In genomic region chr10:49271346-49271745, GRCh38 we compare ENCODE assay signal across 14 cellular contexts. TPM values are rescaled to one million over a fixed set of nuclear protein-coding genes. Genes with fewer than 3 reads are reported as not detected.
"Had no signal": no experiment of that assay in that cellular context is flagged by ENCODE, and none has a peak within 500 bp of the region (broad histone marks: within the 10 kb centered on the region; RNA-seq: fewer than 3 reads in every experiment).

No MANE protein-coding gene starts in this region.

- H3K27ac ChIP-seq: breast epithelium, foreskin keratinocyte, left lung, suprapubic skin, upper lobe of left lung had no signal

- H3K27me3 ChIP-seq: breast epithelium, esophagus squamous epithelium, foreskin keratinocyte, left lung, suprapubic skin, upper lobe of left lung had no signal

- DNase-seq: activated CD4-positive, alpha-beta memory T cell treated with anti-CD3 and anti-CD28 coated beads, Interleukin-2, amount 10 ng/mL, durations not matched to agents 7 days and 5 days; activated CD8-positive, alpha-beta memory T cell treated with anti-CD3 and anti-CD28 coated beads, Interleukin-2, amount 50 U/mL, for 48 hours; activated naive CD8-positive, alpha-beta T cell treated with anti-CD3 and anti-CD28 coated beads, Interleukin-2, amount 10 ng/mL, durations not matched to agents 7 days and 5 days; aorta; esophagus squamous epithelium; foreskin keratinocyte; islet precursor cell; mesendoderm; stimulated activated naive CD4-positive, alpha-beta T cell treated with Interleukin-2 at 50 U/mL for 16 hours; T-helper 9 cell; upper lobe of left lung had no signal

- H3K9me3 ChIP-seq: breast epithelium had no signal

- H3K4me3 ChIP-seq: breast epithelium, esophagus squamous epithelium, left lung, suprapubic skin, upper lobe of left lung had no signal

- H3K36me3 ChIP-seq: breast epithelium, esophagus squamous epithelium, left lung, suprapubic skin, upper lobe of left lung had no signal

- ATAC-seq: foreskin keratinocyte had no signal

- H3K4me1 ChIP-seq: breast epithelium, foreskin keratinocyte had no signal

- H3K27ac Mint-ChIP-seq: activated CD4-positive, alpha-beta memory T cell treated with anti-CD3 and anti-CD28 coated beads, Interleukin-2, amount 10 ng/mL, durations not matched to agents 7 days and 5 days had no signal

- H3K4me3 Mint-ChIP-seq: activated CD4-positive, alpha-beta memory T cell treated with anti-CD3 and anti-CD28 coated beads, Interleukin-2, amount 10 ng/mL, durations not matched to agents 7 days and 5 days; activated naive CD8-positive, alpha-beta T cell treated with anti-CD3 and anti-CD28 coated beads, Interleukin-2, amount 10 ng/mL, durations not matched to agents 7 days and 5 days had no signal

- H3K9me3 Mint-ChIP-seq: activated naive CD8-positive, alpha-beta T cell treated with anti-CD3 and anti-CD28 coated beads, Interleukin-2, amount 10 ng/mL, durations not matched to agents 7 days and 5 days had no signal

RNA-seq across cellular contexts. Expression of gene C10orf71, which starts 27.6 kb away (rescaled TPM):
- total RNA-seq: activated CD4-positive, alpha-beta memory T cell treated with anti-CD3 and anti-CD28 coated beads, Interleukin-2, amount 10 ng/mL, durations not matched to agents 7 days and 5 days; activated naive CD8-positive, alpha-beta T cell treated with anti-CD3 and anti-CD28 coated beads, Interleukin-2, amount 10 ng/mL, durations not matched to agents 7 days and 5 days; breast epithelium; foreskin keratinocyte; left lung; suprapubic skin; upper lobe of left lung had no signal
- polyA plus RNA-seq: foreskin keratinocyte had no signal
